In the genomic region with DNA sequence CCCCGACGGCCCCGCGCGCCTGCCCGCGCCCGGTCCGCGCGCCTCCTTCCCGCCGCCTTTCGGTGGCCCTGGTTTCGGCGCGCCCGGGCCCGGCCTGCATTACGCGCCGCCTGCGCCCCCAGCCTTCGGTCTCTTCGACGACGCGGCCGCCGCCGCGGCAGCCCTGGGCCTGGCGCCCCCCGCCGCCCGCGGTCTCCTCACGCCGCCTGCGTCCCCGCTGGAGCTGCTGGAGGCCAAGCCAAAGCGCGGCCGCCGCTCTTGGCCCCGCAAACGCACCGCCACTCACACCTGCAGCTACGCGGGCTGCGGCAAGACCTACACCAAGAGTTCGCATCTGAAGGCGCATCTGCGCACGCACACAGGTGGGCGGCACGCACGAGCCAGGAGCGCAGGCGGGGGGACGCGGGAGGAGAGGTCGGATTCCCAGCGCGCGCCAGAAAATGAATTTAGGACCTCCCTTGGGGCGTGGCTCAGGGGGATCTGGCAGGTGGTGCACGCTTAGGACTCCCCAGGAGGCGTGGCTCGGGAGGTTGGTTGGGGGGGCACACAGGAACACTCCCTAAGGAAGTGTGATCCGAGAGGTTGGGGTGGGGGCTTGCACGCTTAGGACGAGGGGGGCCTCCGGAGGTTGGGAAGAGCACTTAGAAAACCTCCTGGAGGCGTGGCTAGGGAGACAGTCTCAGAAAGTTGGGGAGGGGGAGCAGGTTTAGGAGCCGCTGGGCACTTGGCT, we compare ENCODE assay signal across 8 cellular contexts. TPM values are rescaled to one million over a fixed set of nuclear protein-coding genes. Genes with fewer than 3 reads are reported as not detected.
DNase-seq lines count a peak whose midpoint lies in the region; ATAC-seq and TF ChIP-seq lines count a peak whose summit lies in the region.

No MANE protein-coding gene starts in this region.

- H3K27me3 ChIP-seq in Caco-2 (replicated peaks; ENCODE audit: control insufficient read depth, insufficient read depth, low read length): no peaks in the 10 kb centered on the region
- H3K27me3 ChIP-seq in right cardiac atrium (ENCODE audit: control insufficient read depth, insufficient read depth): no peaks in the 10 kb centered on the region
- H3K27me3 ChIP-seq in skeletal muscle satellite cell (ENCODE audit: control insufficient read depth, insufficient read depth, low read length): no peaks in the 10 kb centered on the region

- ATAC-seq in right cardiac atrium (no peak), HG02798 (IDR thresholded peaks at IDR 0.05; ENCODE audit: poor library complexity, unreplicated experiment) (no peak)

- no peaks in the 10 kb centered on the region for H3K27me3 Mint-ChIP-seq in Caco-2 (ENCODE audit: insufficient read depth, unreplicated experiment)
- H3K27me3 Mint-ChIP-seq in activated naive CD4-positive, alpha-beta T cell treated with anti-CD3 and anti-CD28 coated beads, Interleukin-2, amount 50 U/mL, for 24 hours: no peaks in the 10 kb centered on the region

- POLR2A ChIA-PET in Caco-2 (lab: Charles Lee): no interaction called here

- intact Hi-C loops in Caco-2 (cut with micrococcal nuclease; ENCODE audit: unreplicated experiment): no loop called here
- intact Hi-C loops in right cardiac atrium (cut with DNase I): loop anchor here (5.0 to 10.0 kb wide), 4 partner anchors 56 to 81 kb away; no protein-coding TSS in a partner anchor

- H3K9me3 ChIP-seq in Caco-2 (no peaks in the 10 kb centered on the region), right cardiac atrium (ENCODE audit: control insufficient read depth, low read length) (no peaks in the 10 kb centered on the region), skeletal muscle satellite cell (replicated peaks; ENCODE audit: low read length) (no peaks in the 10 kb centered on the region)

- TF ChIP-seq CTCF in Caco-2 (IDR thresholded peaks at IDR 0.05; ENCODE audit: insufficient read depth in 1 of 2, low read depth in 1 of 2, low read length in 1 of 2, severe bottlenecking in 1 of 2, unreplicated experiment in 1 of 2): no peak

- no peak for DNase-seq in Caco-2
- DNase-seq in NCI-H146 (lab: John Stamatoyannopoulos, UW): peak; percentile 74
- peak; percentile 61 to 82 (median 80) for DNase-seq in right cardiac atrium
- no peak for DNase-seq in NCI-H2081 treated with DMSO at 0.1 percent for 48 hours (lab: John Stamatoyannopoulos, UW)
- no peak for DNase-seq in glomerular visceral epithelial cell (ENCODE audit: extremely low spot score)

- H3K4me1 ChIP-seq in Caco-2 (no peaks in the 10 kb centered on the region), right cardiac atrium (ENCODE audit: control insufficient read depth, insufficient read depth, low read length) (peaks cover 2% of the 10 kb centered on the region), skeletal muscle satellite cell (ENCODE audit: control insufficient read depth, insufficient read depth, low read length) (peaks cover 42% of the 10 kb centered on the region)

- H3K4me1 Mint-ChIP-seq in Caco-2 (ENCODE audit: low read depth, unreplicated experiment): no peaks in the 10 kb centered on the region
- H3K4me1 Mint-ChIP-seq in activated naive CD4-positive, alpha-beta T cell treated with anti-CD3 and anti-CD28 coated beads, Interleukin-2, amount 50 U/mL, for 24 hours: peaks cover 66% of the 10 kb centered on the region

- no peaks in the 10 kb centered on the region for H3K9me3 Mint-ChIP-seq in Caco-2 (ENCODE audit: unreplicated experiment)
- no peaks in the 10 kb centered on the region for H3K9me3 Mint-ChIP-seq in activated naive CD4-positive, alpha-beta T cell treated with anti-CD3 and anti-CD28 coated beads, Interleukin-2, amount 50 U/mL, for 24 hours

- peak overlapping the region; percentile 81 for H3K27ac ChIP-seq in right cardiac atrium (ENCODE audit: low read length)

- CTCF ChIA-PET in Caco-2 (lab: Charles Lee): interaction anchor here (0.7 kb wide), 1 partner anchor 79 kb away, joined by 4 read pairs; no protein-coding TSS in a partner anchor

- peak overlapping the region; percentile 94 for H3K9ac ChIP-seq in skeletal muscle satellite cell (ENCODE audit: low read depth, low read length)

- H3K36me3 Mint-ChIP-seq in Caco-2 (ENCODE audit: insufficient read depth, unreplicated experiment): no peaks in the 10 kb centered on the region
- peaks cover 14% of the 10 kb centered on the region for H3K36me3 Mint-ChIP-seq in activated naive CD4-positive, alpha-beta T cell treated with anti-CD3 and anti-CD28 coated beads, Interleukin-2, amount 50 U/mL, for 24 hours

- no peak overlapping the region for H3K27ac Mint-ChIP-seq in Caco-2 (ENCODE audit: unreplicated experiment)
- H3K27ac Mint-ChIP-seq in activated naive CD4-positive, alpha-beta T cell treated with anti-CD3 and anti-CD28 coated beads, Interleukin-2, amount 50 U/mL, for 24 hours: peak overlapping the region; percentile 71

- no peak overlapping the region for H3K4me3 ChIP-seq in Caco-2 (ENCODE audit: low read depth, low read length)
- H3K4me3 ChIP-seq in right cardiac atrium (ENCODE audit: low read length): peak overlapping the region; percentile 68
- peak overlapping the region; percentile 92 for H3K4me3 ChIP-seq in skeletal muscle satellite cell (ENCODE audit: low read length)

- peak overlapping the region; percentile 31 for H3K4me3 Mint-ChIP-seq in Caco-2 (ENCODE audit: unreplicated experiment)
- peak overlapping the region; percentile 85 for H3K4me3 Mint-ChIP-seq in activated naive CD4-positive, alpha-beta T cell treated with anti-CD3 and anti-CD28 coated beads, Interleukin-2, amount 50 U/mL, for 24 hours

- WGBS in right cardiac atrium: 6% methylated on average over 76 of the region's 76 CpGs

- no TSS peak for BruUV-seq in Caco-2 (replicated peaks; lab: Mats Ljungman, UMichigan)

- peak overlapping the region; percentile 94 for H3K4me2 ChIP-seq in skeletal muscle satellite cell (ENCODE audit: low read length)

- H3K36me3 ChIP-seq in Caco-2 (ENCODE audit: control insufficient read depth, insufficient read depth, low read length) (no peaks in the 10 kb centered on the region), skeletal muscle satellite cell (ENCODE audit: insufficient read depth, low read length) (peaks cover 28% of the 10 kb centered on the region)

RNA-seq across cellular contexts. Expression of a gene that starts 1.2 kb away (rescaled TPM):
- total RNA-seq in Caco-2 (2022) (0.77 and 1.2 TPM in 2 replicates), right cardiac atrium (10 to 100 TPM; 53.3 to 73.5 (median 68.1) TPM)
- polyA plus RNA-seq in right cardiac atrium: 30.9 TPM
- total RNA-seq in skeletal muscle satellite cell (2012; rRNA removed): 0.25 and 2.0 TPM in 2 replicates

Comparison
In these comparisons a context has a peak if more than half of its experiments do, and no peak if none do; other contexts are left out.
1. DNase-seq: peak in NCI-H146 (single experiment) and right cardiac atrium (3 of 3); none in Caco-2 (0 of 2), NCI-H2081 treated with DMSO at 0.1 percent for 48 hours (single experiment) and glomerular visceral epithelial cell (single experiment).
2. RNA of a gene that starts 1.2 kb away (total RNA-seq): 53.3 to 73.5 TPM in right cardiac atrium; 0.77 to 1.2 TPM in Caco-2; every median in the first group is over 10 times any median in the second.